In the genomic region with DNA sequence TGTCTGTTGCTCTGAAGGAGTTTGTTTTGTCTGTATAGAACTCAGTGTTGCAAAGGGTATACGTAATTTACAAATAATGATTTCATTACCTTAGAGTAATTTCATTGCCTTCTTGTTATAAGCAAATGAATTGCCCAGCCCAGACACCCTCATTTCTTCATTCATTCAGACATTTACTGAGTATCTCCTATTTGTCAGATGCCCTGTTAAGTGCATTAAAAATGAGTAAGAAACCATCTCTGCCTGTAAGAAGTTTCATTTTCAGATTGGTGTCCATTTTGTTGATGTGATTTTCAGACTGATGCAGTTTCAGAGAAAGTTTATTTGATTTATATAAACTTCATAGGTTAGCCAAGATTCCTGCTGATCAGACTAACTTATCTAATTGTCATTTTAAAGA, we compare ENCODE assay signal across 20 cellular contexts.
A peak's percentile ranks its signal among the peaks of the same experiment; 100 is the strongest.
DNase-seq lines count a peak whose midpoint lies in the region; TF ChIP-seq lines count a peak whose summit lies in the region.
"Had no signal": no experiment of that assay in that cellular context is flagged by ENCODE, and none has a peak within 500 bp of the region (broad histone marks: within the 10 kb centered on the region; RNA-seq: fewer than 3 reads in every experiment).

No MANE protein-coding gene starts in this region.

- no peaks in the 10 kb centered on the region for H3K79me1 ChIP-seq in mesenchymal stem cell (replicated peaks; ENCODE audit: low read length, poor library complexity, severe bottlenecking)

- H3K27me3 ChIP-seq in MM.1S (replicated peaks; ENCODE audit: insufficient read depth, low read length) (no peaks in the 10 kb centered on the region), SK-N-SH (ENCODE audit: insufficient read depth) (no peaks in the 10 kb centered on the region), mesenchymal stem cell (ENCODE audit: control insufficient read depth in 1 of 2, insufficient read depth in 1 of 2, low read length in 2 of 2) (no peaks in the 10 kb centered on the region)
- H3K27me3 ChIP-seq: BE2C had no signal

- no peak overlapping the region for H4K91ac ChIP-seq in mesenchymal stem cell (ENCODE audit: low read length)

- H3K23ac ChIP-seq in mesenchymal stem cell (ENCODE audit: low read length in 2 of 2): no peak overlapping the region

- no peaks in the 10 kb centered on the region for H4K20me1 ChIP-seq in MM.1S (ENCODE audit: insufficient read depth, low read length)
- H4K20me1 ChIP-seq in SK-N-SH (ENCODE audit: insufficient read depth): no peaks in the 10 kb centered on the region

- 83% methylated on average over 1 of the region's 1 CpG for WGBS in SK-N-SH (ENCODE audit: low lambda C conversion rate)
- WGBS in mesenchymal stem cell: no CpG with 5 or more reads among the region's 1 CpG

- no peak for TF ChIP-seq RAD21 in SK-N-SH (IDR thresholded peaks at IDR 0.05; ENCODE audit: low read length)

- CTCF ChIA-PET in SK-N-SH (lab: Yijun Ruan, JAX): no interaction called here

- H2BK12ac ChIP-seq in mesenchymal stem cell (ENCODE audit: low read length in 2 of 2): no peak overlapping the region

- H3F3A ChIP-seq in MM.1S (ENCODE audit: insufficient read depth, low read length): no peaks in the 10 kb centered on the region
- peaks cover 4% of the 10 kb centered on the region for H3F3A ChIP-seq in SK-N-SH (replicated peaks; ENCODE audit: insufficient read depth)

- no peak overlapping the region for H2BK120ac ChIP-seq in mesenchymal stem cell (ENCODE audit: low read depth, low read length)

- no peak overlapping the region for H3K18ac ChIP-seq in mesenchymal stem cell (ENCODE audit: low read depth in 1 of 2, low read length in 2 of 2)

- H3K9me3 ChIP-seq in MM.1S (replicated peaks; ENCODE audit: insufficient read depth, low read length) (no peaks in the 10 kb centered on the region), SK-N-SH (peaks cover 3% of the 10 kb centered on the region; the same call in 1 of the 2 replicates), mesenchymal stem cell (ENCODE audit: control insufficient read depth, low read length) (no peaks in the 10 kb centered on the region)
- H3K9me3 ChIP-seq: Caco-2 had no signal

- H3K79me2 ChIP-seq in MM.1S (ENCODE audit: low read length) (no peaks in the 10 kb centered on the region), SK-N-SH (ENCODE audit: insufficient read depth) (no peaks in the 10 kb centered on the region)

- no peak overlapping the region for H3K4me3 ChIP-seq in GM12865 (ENCODE audit: low read depth, low read length)
- 0 out of 2 replicates have a peak overlapping the region, but pooled peaks have one; percentile 1 for H3K4me3 ChIP-seq in MM.1S (ENCODE audit: low read length)
- H3K4me3 ChIP-seq in SK-N-SH (ENCODE audit: low read depth in 2 of 2, low read length in 1 of 2): no peak overlapping the region
- H3K4me3 ChIP-seq in mesenchymal stem cell (ENCODE audit: insufficient read depth in 1 of 2, low read depth in 1 of 2, low read length in 2 of 2): no peak overlapping the region
- H3K4me3 ChIP-seq: K562 had no signal

- TF ChIP-seq EP300 in SK-N-SH (IDR thresholded peaks at IDR 0.05; ENCODE audit: borderline replicate concordance in 1 of 2, low read depth in 1 of 2, low read length in 1 of 2): no peak

- peak overlapping the region; percentile 33; the same call in 1 of the 2 replicates for H3K4me2 ChIP-seq in MM.1S (ENCODE audit: low read depth, low read length)
- peak overlapping the region; percentile 12; the same call in 1 of the 2 replicates for H3K4me2 ChIP-seq in SK-N-SH
- no peak overlapping the region for H3K4me2 ChIP-seq in mesenchymal stem cell (ENCODE audit: low read length, poor library complexity, severe bottlenecking)

- H3K9me2 ChIP-seq in MM.1S (replicated peaks; ENCODE audit: insufficient read depth, low read length): no peaks in the 10 kb centered on the region
- no peaks in the 10 kb centered on the region for H3K9me2 ChIP-seq in SK-N-SH

- no peak overlapping the region for H2AK5ac ChIP-seq in mesenchymal stem cell (ENCODE audit: low read length, severe bottlenecking)

- H2AFZ ChIP-seq in MM.1S (ENCODE audit: low read length): 0 out of 2 replicates have a peak overlapping the region, but pooled peaks have one; percentile 12
- H2AFZ ChIP-seq in SK-N-SH (ENCODE audit: low read depth): peak overlapping the region; percentile 82
- H2AFZ ChIP-seq in mesenchymal stem cell (ENCODE audit: low read depth, low read length): no peak overlapping the region

- no peak overlapping the region for H3K27ac ChIP-seq in MM.1S (ENCODE audit: low read length)
- peak overlapping the region in 1 of 2 experiments; percentile 39; a peak in 2 of 4 replicates for H3K27ac ChIP-seq in SK-N-SH (ENCODE audit: low read depth in 2 of 2, low read length in 1 of 2)
- H3K27ac ChIP-seq in mesenchymal stem cell (ENCODE audit: low read length, poor library complexity, severe bottlenecking): no peak overlapping the region
- H3K27ac ChIP-seq: C4-2B had no signal

- H4K8ac ChIP-seq in mesenchymal stem cell (ENCODE audit: low read length): no peak overlapping the region

- DNase-seq in GM12865 (ENCODE audit: low read depth) (peak; percentile 3), MM.1S (peak; percentile 35), SK-N-SH (no peak), mesenchymal stem cell (no peak), NCI-H2081 (lab: John Stamatoyannopoulos, UW) (no peak), C1 segment of cervical spinal cord (lab: John Stamatoyannopoulos, UW) (no peak)
- no peak for DNase-seq in activated CD4-positive, CD25-positive, alpha-beta regulatory T cell treated with anti-CD3 and anti-CD28 coated beads, Interleukin-2, amount 50 U/mL, for 72 hours
- DNase-seq in activated CD4-positive, alpha-beta T cell treated with anti-CD3 and anti-CD28 coated beads for 1 hour: no peak
- DNase-seq: 8988T; BE2C; Caco-2; CD4-positive, alpha-beta T cell; DMS79; GDM1; GOT3; H7; HFFc6; IMR-90 had no signal

- TF ChIP-seq CTCF in GM12865 (IDR thresholded peaks at IDR 0.05; ENCODE audit: insufficient read depth, low read depth, low read length, missing control alignments) (no peak), MM.1S (IDR thresholded peaks at IDR 0.05; ENCODE audit: low read length) (no peak), SK-N-SH (IDR thresholded peaks at IDR 0.05) (no peak)

- no peaks in the 10 kb centered on the region for H3K36me3 ChIP-seq in MM.1S (replicated peaks; ENCODE audit: insufficient read depth, low read length)
- H3K36me3 ChIP-seq in SK-N-SH (replicated peaks in 1 of 2; ENCODE audit: control insufficient read depth in 1 of 2, insufficient read depth in 2 of 2, low read length in 1 of 2): no peaks in the 10 kb centered on the region
- no peaks in the 10 kb centered on the region for H3K36me3 ChIP-seq in mesenchymal stem cell (ENCODE audit: control insufficient read depth in 1 of 2, insufficient read depth in 2 of 2, low read depth in 1 of 2, low read length in 2 of 2)
- H3K36me3 ChIP-seq: BE2C had no signal

- no peak overlapping the region for H3K14ac ChIP-seq in mesenchymal stem cell (ENCODE audit: low read length in 2 of 2)

- no peak overlapping the region for H2BK15ac ChIP-seq in mesenchymal stem cell (ENCODE audit: low read depth, poor library complexity, severe bottlenecking)

- H3K9ac ChIP-seq in MM.1S (ENCODE audit: low read length) (no peak overlapping the region), SK-N-SH (no peak overlapping the region), mesenchymal stem cell (ENCODE audit: low read length) (peak overlapping the region; percentile 8)

- H3K4ac ChIP-seq in mesenchymal stem cell (ENCODE audit: low read depth in 1 of 2, low read length in 2 of 2): no peak overlapping the region

- H3K4me1 ChIP-seq in MM.1S (ENCODE audit: low read length) (no peaks in the 10 kb centered on the region), SK-N-SH (ENCODE audit: control insufficient read depth in 1 of 2, insufficient read depth in 2 of 2, low read depth in 1 of 2, low read length in 1 of 2) (0 out of 4 replicates have a peak, but pooled peaks cover 0 to 4% of the 10 kb centered on the region in 2 experiments), mesenchymal stem cell (ENCODE audit: control insufficient read depth, insufficient read depth, low read depth, low read length) (no peaks in the 10 kb centered on the region)

- H2BK5ac ChIP-seq in mesenchymal stem cell (ENCODE audit: low read depth, low read length, poor library complexity, severe bottlenecking): no peak overlapping the region

- POLR2A ChIA-PET in SK-N-SH (lab: Yijun Ruan, JAX): no interaction called here

TF ChIP-seq in SK-N-SH, 30 proteins besides CTCF, POLR2A, EP300 and RAD21:
- TF ChIP-seq ELF1 (IDR thresholded peaks at IDR 0.05) (no peak), YY1 (IDR thresholded peaks at IDR 0.05; ENCODE audit: low read depth) (no peak), RXRA (IDR thresholded peaks at IDR 0.05; ENCODE audit: borderline replicate concordance, low read depth) (no peak), MAX (IDR thresholded peaks at IDR 0.05; ENCODE audit: low read depth) (no peak), TAF1 (IDR thresholded peaks at IDR 0.05; ENCODE audit: borderline replicate concordance, low read depth, low read length) (no peak), NRF1 (IDR thresholded peaks at IDR 0.05; ENCODE audit: low read depth, low read length) (no peak), NFIC (IDR thresholded peaks at IDR 0.05; ENCODE audit: borderline replicate concordance) (no peak)

Comparison
In these comparisons a context has a peak if more than half of its experiments do, and no peak if none do; other contexts are left out.
1. DNase-seq: peak in GM12865 (single experiment) and MM.1S (single experiment); none in SK-N-SH (single experiment), mesenchymal stem cell (single experiment), activated CD4-positive, CD25-positive, alpha-beta regulatory T cell treated with anti-CD3 and anti-CD28 coated beads, Interleukin-2, amount 50 U/mL, for 72 hours (single experiment), NCI-H2081 (0 of 2), activated CD4-positive, alpha-beta T cell treated with anti-CD3 and anti-CD28 coated beads for 1 hour (single experiment) and C1 segment of cervical spinal cord (0 of 14).